ENCODE assay signal across 1 cellular context in genomic region chr9:126499005-126499910, GRCh38.
TF ChIP-seq lines count a peak whose summit lies in the region.

No MANE protein-coding gene starts in this region.

TF ChIP-seq in HEK293, 187 proteins besides CTCF, POLR2A, EP300 and RAD21 (continued from another document and continues in another):
- TF ChIP-seq ZNF184 (tag by site-specific recombination; IDR thresholded peaks at IDR 0.05) (no peak), HOXC10 (CRISPR knock-in tag; IDR thresholded peaks at IDR 0.05) (no peak), ZNF18 (tag by site-specific recombination; IDR thresholded peaks at IDR 0.05) (no peak), ZNF214 (tag by site-specific recombination; IDR thresholded peaks at IDR 0.05; ENCODE audit: borderline replicate concordance) (no peak), ZBTB21 (tag by site-specific recombination; IDR thresholded peaks at IDR 0.05) (no peak), ZNF837 (tag by site-specific recombination; IDR thresholded peaks at IDR 0.05) (no peak), TCF7L2 (IDR thresholded peaks at IDR 0.05; ENCODE audit: borderline replicate concordance, low read depth, low read length) (no peak), ELK4 (IDR thresholded peaks at IDR 0.05; ENCODE audit: borderline replicate concordance, low read depth, low read length) (no peak), KLF9 (tag by site-specific recombination; IDR thresholded peaks at IDR 0.05; ENCODE audit: low read depth) (no peak), ZNF148 (tag by site-specific recombination; IDR thresholded peaks at IDR 0.05; ENCODE audit: borderline replicate concordance) (no peak), IKZF3 (tag by site-specific recombination; IDR thresholded peaks at IDR 0.05) (peak; percentile 70; the same call in 1 of the 2 replicates), INSM2 (tag by site-specific recombination; IDR thresholded peaks at IDR 0.05) (no peak), ZNF544 (tag by site-specific recombination; IDR thresholded peaks at IDR 0.05) (no peak), ZNF654 (tag by site-specific recombination; IDR thresholded peaks at IDR 0.05; ENCODE audit: low read depth) (peak; percentile 28), ZSCAN23 (tag by site-specific recombination; IDR thresholded peaks at IDR 0.05) (no peak), ZNF776 (tag by site-specific recombination; IDR thresholded peaks at IDR 0.05; ENCODE audit: borderline replicate concordance) (no peak), ZNF510 (tag by site-specific recombination; IDR thresholded peaks at IDR 0.05; ENCODE audit: insufficient replicate concordance) (no peak), TRIM28 (IDR thresholded peaks at IDR 0.05; ENCODE audit: borderline replicate concordance, low read length) (no peak), ZNF623 (tag by site-specific recombination; IDR thresholded peaks at IDR 0.05) (no peak), ZNF488 (tag by site-specific recombination; IDR thresholded peaks at IDR 0.05) (no peak), ZFP41 (tag by site-specific recombination; IDR thresholded peaks at IDR 0.05; ENCODE audit: borderline replicate concordance) (no peak), PRDM1 (tag by site-specific recombination; IDR thresholded peaks at IDR 0.05) (peak; percentile 32; the same call in 1 of the 2 replicates), SP2 (tag by site-specific recombination; IDR thresholded peaks at IDR 0.05) (no peak), OSR2 (tag by site-specific recombination; IDR thresholded peaks at IDR 0.05) (no peak), ZNF621 (tag by site-specific recombination; IDR thresholded peaks at IDR 0.05) (no peak), REST (tag by site-specific recombination; IDR thresholded peaks at IDR 0.05) (no peak), ZNF501 (tag by site-specific recombination; IDR thresholded peaks at IDR 0.05) (no peak), SP7 (tag by site-specific recombination; IDR thresholded peaks at IDR 0.05) (no peak), ZSCAN5A (tag by site-specific recombination; IDR thresholded peaks at IDR 0.05) (no peak), PRDM6 (tag by site-specific recombination; IDR thresholded peaks at IDR 0.05) (no peak), ZNF341 (tag by site-specific recombination; IDR thresholded peaks at IDR 0.05; ENCODE audit: low read depth) (peak; percentile 71), ZNF549 (tag by site-specific recombination; IDR thresholded peaks at IDR 0.05) (no peak), ZNF639 (tag by site-specific recombination; IDR thresholded peaks at IDR 0.05) (no peak), ZNF398 (tag by site-specific recombination; IDR thresholded peaks at IDR 0.05) (no peak), ZNF571 (tag by site-specific recombination; IDR thresholded peaks at IDR 0.05) (no peak), YY1 (tag by site-specific recombination; IDR thresholded peaks at IDR 0.05) (no peak), ZFP37 (tag by site-specific recombination; IDR thresholded peaks at IDR 0.05) (no peak), KLF8 (tag by site-specific recombination; IDR thresholded peaks at IDR 0.05) (no peak), ZNF292 (tag by site-specific recombination; IDR thresholded peaks at IDR 0.05; ENCODE audit: borderline replicate concordance, low read depth) (no peak), ZNF2 (tag by site-specific recombination; IDR thresholded peaks at IDR 0.05) (no peak), ZNF561 (tag by site-specific recombination; IDR thresholded peaks at IDR 0.05; ENCODE audit: borderline replicate concordance) (0 out of 2 replicates have a peak, but pooled peaks have one; percentile 25), ZNF843 (tag by site-specific recombination; IDR thresholded peaks at IDR 0.05) (no peak)
